In genomic region chr2:54603357-54603756, GRCh38 we compare ENCODE assay signal across 11 cellular contexts.
DNase-seq lines count a peak whose midpoint lies in the region; ATAC-seq and TF ChIP-seq lines count a peak whose summit lies in the region.
"Had no signal": no experiment of that assay in that cellular context is flagged by ENCODE, and none has a peak within 500 bp of the region (broad histone marks: within the 10 kb centered on the region; RNA-seq: fewer than 3 reads in every experiment).

No MANE protein-coding gene starts in this region.

- POLR2A ChIA-PET in CD4-positive, alpha-beta memory T cell (lab: Charles Lee; ENCODE audit: partially characterized antibody) = interaction anchor here (0.7 to 22.8 kb wide), 5 partner anchors 18 to 43 kb away, joined by 3 to 304 read pairs (median 4); no protein-coding TSS in a partner anchor
- POLR2A ChIA-PET in A673 (lab: Charles Lee; ENCODE audit: low non-redundant PET) = no interaction called here

- peak overlapping the region in 3 of 8 donors; percentile 30 to 77 (median 49) for H3K4me3 Mint-ChIP-seq in CD4-positive, alpha-beta memory T cell
- peak overlapping the region; percentile 31 for H3K4me3 Mint-ChIP-seq in activated T-helper 1 cell treated with anti-CD3 and anti-CD28 coated beads, Interleukin-12 subunit alpha, Interleukin-12 subunit beta, Interleukin-2, Interleukin-4 antibody, amounts not matched to agents 30 ng/mL and 10 ng/mL and 1 ng/mL, durations not matched to agents 14 hours and 24 hours and 36 hours

- H3K27me3 Mint-ChIP-seq in CD4-positive, alpha-beta memory T cell = no peaks in the 10 kb centered on the region
- no peaks in the 10 kb centered on the region for H3K27me3 Mint-ChIP-seq in activated T-helper 1 cell treated with anti-CD3 and anti-CD28 coated beads, Interleukin-12 subunit alpha, Interleukin-12 subunit beta, Interleukin-2, Interleukin-4 antibody, amounts not matched to agents 30 ng/mL and 10 ng/mL and 1 ng/mL, durations not matched to agents 14 hours and 24 hours and 36 hours (ENCODE audit: insufficient read depth)

- ATAC-seq in gastroesophageal sphincter = no peak
- ATAC-seq in gastrocnemius medialis = peak in 1 of 2 donors; percentile 23

- no peaks in the 10 kb centered on the region for H3K9me3 Mint-ChIP-seq in CD4-positive, alpha-beta memory T cell
- H3K9me3 Mint-ChIP-seq in activated T-helper 1 cell treated with anti-CD3 and anti-CD28 coated beads, Interleukin-12 subunit alpha, Interleukin-12 subunit beta, Interleukin-2, Interleukin-4 antibody, amounts not matched to agents 30 ng/mL and 10 ng/mL and 1 ng/mL, durations not matched to agents 14 hours and 24 hours and 36 hours = no peaks in the 10 kb centered on the region

- H3K4me1 ChIP-seq in CD4-positive, alpha-beta memory T cell (ENCODE audit: insufficient read depth, low read length) = peaks cover 90% of the 10 kb centered on the region
- H3K4me1 ChIP-seq in gastroesophageal sphincter (peaks cover 15 to 95% (median 51%) of the 10 kb centered on the region in 3 donors), gastrocnemius medialis (peaks cover 65 to 85% of the 10 kb centered on the region in 2 donors), A673 (ENCODE audit: insufficient read depth, low read length, poor library complexity, severe bottlenecking) (peaks cover 21% of the 10 kb centered on the region)

- no peaks in the 10 kb centered on the region for H3K9me3 ChIP-seq in CD4-positive, alpha-beta memory T cell (ENCODE audit: control insufficient read depth in 1 of 2, low read length in 2 of 2)
- H3K9me3 ChIP-seq in gastroesophageal sphincter (no peaks in the 10 kb centered on the region), gastrocnemius medialis (no peaks in the 10 kb centered on the region), A673 (ENCODE audit: low read depth, low read length, poor library complexity, severe bottlenecking) (no peaks in the 10 kb centered on the region)

- H3K4me1 Mint-ChIP-seq in CD4-positive, alpha-beta memory T cell = peaks cover 69 to 94% (median 86%) of the 10 kb centered on the region in 4 donors
- H3K4me1 Mint-ChIP-seq in activated T-helper 1 cell treated with anti-CD3 and anti-CD28 coated beads, Interleukin-12 subunit alpha, Interleukin-12 subunit beta, Interleukin-2, Interleukin-4 antibody, amounts not matched to agents 30 ng/mL and 10 ng/mL and 1 ng/mL, durations not matched to agents 14 hours and 24 hours and 36 hours (ENCODE audit: low read depth) = peaks cover 93% of the 10 kb centered on the region

- H3K27ac ChIP-seq in CD4-positive, alpha-beta memory T cell (ENCODE audit: low read depth, low read length) = no peak overlapping the region
- H3K27ac ChIP-seq in gastroesophageal sphincter (peak overlapping the region in 3 of 4 donors; percentile 11 to 69 (median 63)), gastrocnemius medialis (peak overlapping the region; percentile 57 to 71 (median 69)), A673 (ENCODE audit: low read depth, low read length, poor library complexity, severe bottlenecking) (no peak overlapping the region)

- WGBS in gastroesophageal sphincter (ENCODE audit: low coverage in 1 of 2), 2 donors = 56 to 66% methylated on average over 3 of the region's 3 CpGs

- CTCF ChIA-PET in CD4-positive, alpha-beta memory T cell (lab: Charles Lee; ENCODE audit: partially characterized antibody) = interaction anchor here (1.1 to 4.7 kb wide), 4 partner anchors 32 to 79 kb away, joined by 3 to 26 read pairs (median 6); no protein-coding TSS in a partner anchor
- CTCF ChIA-PET in A673 (lab: Charles Lee) = no interaction called here

- TF ChIP-seq CTCF in gastroesophageal sphincter (IDR thresholded peaks at IDR 0.05) (no peak), gastrocnemius medialis (IDR thresholded peaks at IDR 0.05 in 4 of 5, conservative IDR thresholded peaks at IDR 0.05 in 1 of 5) (no peak), A673 (conservative IDR thresholded peaks at IDR 0.05; ENCODE audit: low read depth, low read length) (no peak)

- H3K36me3 Mint-ChIP-seq in CD4-positive, alpha-beta memory T cell = peaks cover 25 to 35% of the 10 kb centered on the region in 2 donors
- peaks cover 23% of the 10 kb centered on the region for H3K36me3 Mint-ChIP-seq in activated T-helper 1 cell treated with anti-CD3 and anti-CD28 coated beads, Interleukin-12 subunit alpha, Interleukin-12 subunit beta, Interleukin-2, Interleukin-4 antibody, amounts not matched to agents 30 ng/mL and 10 ng/mL and 1 ng/mL, durations not matched to agents 14 hours and 24 hours and 36 hours (ENCODE audit: low read depth)

- no TSS peak for BruUV-seq in A673 (replicated peaks; lab: Mats Ljungman, UMichigan)

- intact Hi-C loops in CD4-positive, alpha-beta memory T cell (cut with micrococcal nuclease) = no loop called here
- intact Hi-C loops in activated T-helper 1 cell treated with anti-CD3 and anti-CD28 coated beads, Interleukin-12 subunit alpha, Interleukin-12 subunit beta, Interleukin-2, Interleukin-4 antibody, amounts not matched to agents 30 ng/mL and 10 ng/mL and 1 ng/mL, durations not matched to agents 14 hours and 24 hours and 36 hours (cut with micrococcal nuclease) = no loop called here
- intact Hi-C loops in gastrocnemius medialis (cut with DNase I; ENCODE audit: low total_unique reads) (loop anchor here (10.0 kb wide), 1 partner anchor 79 kb away; no protein-coding TSS in a partner anchor), A673 (cut with micrococcal nuclease; ENCODE audit: unreplicated experiment) (no loop called here)

- peak overlapping the region in 6 of 7 donors; percentile 41 to 90 (median 74) for H3K27ac Mint-ChIP-seq in CD4-positive, alpha-beta memory T cell
- H3K27ac Mint-ChIP-seq in activated T-helper 1 cell treated with anti-CD3 and anti-CD28 coated beads, Interleukin-12 subunit alpha, Interleukin-12 subunit beta, Interleukin-2, Interleukin-4 antibody, amounts not matched to agents 30 ng/mL and 10 ng/mL and 1 ng/mL, durations not matched to agents 14 hours and 24 hours and 36 hours = peak overlapping the region; percentile 81

- H3K4me3 ChIP-seq in CD4-positive, alpha-beta memory T cell (ENCODE audit: low read length in 2 of 2) = no peak overlapping the region
- H3K4me3 ChIP-seq in gastroesophageal sphincter (no peak overlapping the region), gastrocnemius medialis (no peak overlapping the region), A673 (ENCODE audit: low read depth, low read length, poor library complexity, severe bottlenecking) (no peak overlapping the region)

- H3K36me3 ChIP-seq in CD4-positive, alpha-beta memory T cell (ENCODE audit: insufficient read depth, low read length) = peaks cover 6% of the 10 kb centered on the region
- H3K36me3 ChIP-seq in gastroesophageal sphincter (peaks cover 0 to 13% of the 10 kb centered on the region in 2 donors), gastrocnemius medialis (no peaks in the 10 kb centered on the region), A673 (ENCODE audit: insufficient read depth, low read length, poor library complexity, severe bottlenecking) (peaks cover 7% of the 10 kb centered on the region)

- no peak for DNase-seq in CD4-positive, alpha-beta memory T cell
- no peak for DNase-seq in activated T-helper 1 cell treated with anti-CD3 and anti-CD28 coated beads, Interleukin-12 subunit alpha, Interleukin-12 subunit beta, Interleukin-2, Interleukin-4 antibody, amounts not matched to agents 30 ng/mL and 10 ng/mL and 1 ng/mL, durations not matched to agents 14 hours and 24 hours and 36 hours (ENCODE audit: low spot score)
- DNase-seq in gastrocnemius medialis (no peak), NCI-H146 treated with DMSO at 0.1 percent for 48 hours (lab: John Stamatoyannopoulos, UW; ENCODE audit: unreplicated experiment) (no peak), A673 (ENCODE audit: low spot score) (no peak), DMS79 treated with DMSO at 0.1 percent for 48 hours (lab: John Stamatoyannopoulos, UW) (no peak), LoVo (ENCODE audit: low spot score) (no peak)
- DNase-seq: activated gamma-delta T cell treated with Interleukin-2 at 50 U/mL for 16 hours, DMS79, foreskin fibroblast had no signal

- in situ Hi-C loops in gastrocnemius medialis (cut with MboI; ENCODE audit: low sequenced_read_pairs in 4 of 4) = no loop called here

- TF ChIP-seq POLR2A in gastroesophageal sphincter (IDR thresholded peaks at IDR 0.05) (no peak), gastrocnemius medialis (IDR thresholded peaks at IDR 0.05) (no peak)

- no peaks in the 10 kb centered on the region for H3K27me3 ChIP-seq in CD4-positive, alpha-beta memory T cell (ENCODE audit: insufficient read depth, low read length)
- no peaks in the 10 kb centered on the region for H3K27me3 ChIP-seq in gastroesophageal sphincter
- no peaks in the 10 kb centered on the region for H3K27me3 ChIP-seq in gastrocnemius medialis
- no peaks in the 10 kb centered on the region for H3K27me3 ChIP-seq in A673 (replicated peaks; ENCODE audit: insufficient read depth, low read depth, low read length, poor library complexity)

- TF ChIP-seq EP300 in gastroesophageal sphincter (IDR thresholded peaks at IDR 0.05) = no peak

Comparison
In these comparisons a context has a peak if more than half of its experiments do, and no peak if none do; other contexts are left out.
1. H3K27ac ChIP-seq: peak in gastroesophageal sphincter (3 of 4) and gastrocnemius medialis (4 of 4); none in CD4-positive, alpha-beta memory T cell (single experiment) and A673 (single experiment).